ENCODE assay signal across 20 cellular contexts in genomic region chr9:36677611-36678010, GRCh38.
"Had no signal": no experiment of that assay in that cellular context is flagged by ENCODE, and none has a peak within 500 bp of the region (broad histone marks: within the 10 kb centered on the region; RNA-seq: fewer than 3 reads in every experiment).

No MANE protein-coding gene starts in this region.

- H3K4me1 Mint-ChIP-seq: activated naive CD4-positive, alpha-beta T cell treated with anti-CD3 and anti-CD28 coated beads, Interleukin-2, amount 50 U/mL, for 24 hours had no signal

- H3K36me3 Mint-ChIP-seq: memory B cell had no signal

- ATAC-seq: heart right ventricle; left colon; sciatic nerve; stimulated activated memory B cell treated with anti-CD40 and anti-IgM and Interleukin-4, amounts not matched to agents 10 μg/mL and 1 μg/mL and 100 μg/mL, for 72 hours had no signal

- H3K27me3 Mint-ChIP-seq: activated B cell treated with CpG ODN at 0.5 μM for 24 hours; activated naive CD4-positive, alpha-beta T cell treated with anti-CD3 and anti-CD28 coated beads, Interleukin-2, amount 50 U/mL, for 24 hours; brain; memory B cell; stimulated activated memory B cell treated with anti-CD40 and anti-IgM and Interleukin-4, amounts not matched to agents 10 μg/mL and 1 μg/mL and 100 μg/mL, for 72 hours had no signal

- H3K4me3 Mint-ChIP-seq: activated B cell treated with CpG ODN at 0.5 μM for 24 hours; activated naive CD4-positive, alpha-beta T cell treated with anti-CD3 and anti-CD28 coated beads, Interleukin-2, amount 50 U/mL, for 24 hours; brain; memory B cell; stimulated activated memory B cell treated with anti-CD40 and anti-IgM and Interleukin-4, amounts not matched to agents 10 μg/mL and 1 μg/mL and 100 μg/mL, for 72 hours had no signal

- H3K4me3 ChIP-seq: heart right ventricle, testis, uterus had no signal

- H3K27me3 ChIP-seq: heart right ventricle, testis, uterus had no signal

- DNase-seq: activated B cell treated with CpG ODN at 0.5 μM for 24 hours; activated CD4-positive, alpha-beta T cell treated with anti-CD3 and anti-CD28 coated beads for 4 hours; activated CD4-positive, alpha-beta T cell treated with anti-CD3 and anti-CD28 coated beads, Interleukin-2, amount 50 U/mL, for 48 hours; activated CD8-positive, alpha-beta memory T cell treated with anti-CD3 and anti-CD28 coated beads, Interleukin-2, amount 50 U/mL, for 48 hours; activated gamma-delta T cell; anterior cingulate cortex; heart right ventricle; left colon; occipital lobe; small intestine; stimulated activated CD4-positive, alpha-beta T cell treated with anti-CD3 and anti-CD28 coated beads, Interleukin-2, amount 100 ng/mL, for 24 hours; T1000; testis; trophoblast cell; uterus had no signal

- H3K27ac Mint-ChIP-seq: activated B cell treated with CpG ODN at 0.5 μM for 24 hours; activated naive CD4-positive, alpha-beta T cell treated with anti-CD3 and anti-CD28 coated beads, Interleukin-2, amount 50 U/mL, for 24 hours; memory B cell; stimulated activated memory B cell treated with anti-CD40 and anti-IgM and Interleukin-4, amounts not matched to agents 10 μg/mL and 1 μg/mL and 100 μg/mL, for 72 hours had no signal

- H3K9me3 ChIP-seq: testis, uterus had no signal

- H3K36me3 ChIP-seq: uterus had no signal

- H3K9me3 Mint-ChIP-seq: activated B cell treated with CpG ODN at 0.5 μM for 24 hours; activated naive CD4-positive, alpha-beta T cell treated with anti-CD3 and anti-CD28 coated beads, Interleukin-2, amount 50 U/mL, for 24 hours; memory B cell had no signal

- H3K27ac ChIP-seq: heart right ventricle, testis, uterus had no signal

- H3K4me1 ChIP-seq: heart right ventricle, uterus had no signal
